12 cellular contexts compared by ENCODE assay signal in the genomic region with DNA sequence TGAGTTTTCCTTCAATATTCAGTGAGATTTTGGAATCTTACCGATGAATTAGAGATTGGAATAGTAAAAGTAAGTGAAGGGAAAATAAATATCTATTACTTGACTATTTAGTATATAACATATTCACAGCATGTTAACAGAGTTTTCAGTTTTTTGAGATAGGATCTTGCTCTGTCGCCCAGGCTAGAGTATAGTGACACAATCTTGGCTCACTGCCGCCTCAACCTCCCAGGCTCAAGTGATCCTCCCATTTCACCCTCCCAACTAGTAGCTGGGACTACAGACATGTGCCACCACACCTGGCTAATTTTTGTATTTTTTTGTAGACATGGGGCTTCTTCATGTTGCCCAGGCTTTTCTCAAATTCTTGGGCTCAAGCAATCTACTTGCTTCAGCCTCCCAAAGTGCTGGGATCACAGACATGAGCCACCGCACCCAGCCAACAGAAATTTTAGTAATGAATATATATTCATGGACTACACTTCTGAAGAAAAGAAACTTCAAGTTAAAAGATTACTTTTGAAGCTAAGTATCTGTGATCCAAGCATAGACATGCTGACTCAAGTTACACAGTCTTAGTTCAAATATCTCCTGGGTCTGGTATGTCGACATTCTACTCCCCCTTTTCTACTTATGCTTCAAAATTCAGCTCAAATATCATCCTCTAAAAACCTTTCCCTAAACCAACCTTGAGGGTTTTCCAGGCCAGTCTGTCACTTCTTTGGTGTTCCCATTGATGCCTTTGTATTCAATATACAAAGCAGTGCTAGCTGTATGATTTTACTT. TPM values are rescaled to one million over a fixed set of nuclear protein-coding genes. Genes with fewer than 3 reads are reported as not detected.
DNase-seq lines count a peak whose midpoint lies in the region; ATAC-seq and TF ChIP-seq lines count a peak whose summit lies in the region.
"Had no signal": no experiment of that assay in that cellular context is flagged by ENCODE, and none has a peak within 500 bp of the region (broad histone marks: within the 10 kb centered on the region; RNA-seq: fewer than 3 reads in every experiment).

No MANE protein-coding gene starts in this region.

- no peak for ATAC-seq in activated T-cell treated with anti-CD3 and anti-CD28 coated beads, Interleukin-2, amount 50 U/mL, for 72 hours (replicated peaks in 1 of 2)
- no peak for ATAC-seq in T-cell (replicated peaks in 1 of 4)

- no peak for TF ChIP-seq CTCF in nephron progenitor cell (IDR thresholded peaks at IDR 0.05)

- peaks cover 0 to 4% of the 10 kb centered on the region in 2 donors for H3K36me3 Mint-ChIP-seq in activated T-cell treated with anti-CD3 and anti-CD28 coated beads, Interleukin-2, amount 50 U/mL, for 72 hours (ENCODE audit: insufficient read depth in 2 of 2)
- H3K36me3 Mint-ChIP-seq in T-cell (peaks cover 7% of the 10 kb centered on the region), nephron progenitor cell (ENCODE audit: low read depth) (peaks cover 26% of the 10 kb centered on the region)

- peak overlapping the region; percentile 46 for H3K4me2 ChIP-seq in skeletal muscle satellite cell (ENCODE audit: low read length)

- POLR2A ChIA-PET in T-cell (lab: Charles Lee): interaction anchor here (0.6 to 1.0 kb wide), 5 partner anchors 12 to 658 kb away, joined by 3 to 4 read pairs (median 4); no protein-coding TSS in a partner anchor

- H3K9me3 ChIP-seq in skeletal muscle satellite cell (replicated peaks; ENCODE audit: low read length): no peaks in the 10 kb centered on the region

- H3K27me3 Mint-ChIP-seq in activated T-cell treated with anti-CD3 and anti-CD28 coated beads, Interleukin-2, amount 50 U/mL, for 72 hours (ENCODE audit: low read depth): no peaks in the 10 kb centered on the region
- H3K27me3 Mint-ChIP-seq in T-cell (no peaks in the 10 kb centered on the region), nephron progenitor cell (ENCODE audit: low read depth, poor library complexity) (no peaks in the 10 kb centered on the region)

- H3K9ac ChIP-seq in skeletal muscle satellite cell (ENCODE audit: low read depth, low read length): no peak overlapping the region

- peak overlapping the region; percentile 48 for H3K27ac Mint-ChIP-seq in activated T-cell treated with anti-CD3 and anti-CD28 coated beads, Interleukin-2, amount 50 U/mL, for 72 hours
- H3K27ac Mint-ChIP-seq in T-cell: peak overlapping the region; percentile 81 to 85
- no peak overlapping the region for H3K27ac Mint-ChIP-seq in nephron progenitor cell

- peaks cover 19% of the 10 kb centered on the region for H3K4me1 ChIP-seq in skeletal muscle satellite cell (ENCODE audit: control insufficient read depth, insufficient read depth, low read length)

- no peaks in the 10 kb centered on the region for H3K27me3 ChIP-seq in skeletal muscle satellite cell (ENCODE audit: control insufficient read depth, insufficient read depth, low read length)

- peak overlapping the region; percentile 13 to 53 for H3K4me3 Mint-ChIP-seq in activated T-cell treated with anti-CD3 and anti-CD28 coated beads, Interleukin-2, amount 50 U/mL, for 72 hours
- H3K4me3 Mint-ChIP-seq in T-cell (peak overlapping the region in 2 of 3 donors; percentile 7 to 53), nephron progenitor cell (no peak overlapping the region)

- CTCF ChIA-PET in T-cell (lab: Charles Lee): interaction anchor here (0.6 to 1.3 kb wide), 3 partner anchors 8 to 386 kb away, joined by 6 to 9 read pairs (median 9); no protein-coding TSS in a partner anchor

- no peaks in the 10 kb centered on the region for H3K36me3 ChIP-seq in skeletal muscle satellite cell (ENCODE audit: insufficient read depth, low read length)

- no peak overlapping the region for H3K4me3 ChIP-seq in skeletal muscle satellite cell (ENCODE audit: low read length)

- DNase-seq in activated T-cell treated with anti-CD3 and anti-CD28 coated beads, Interleukin-2, amount 50 U/mL, for 72 hours: no peak
- no peak for DNase-seq in activated T-cell treated with anti-CD3 and anti-CD28 coated beads, Interleukin-2, amount 50 U/mL, for 1 hour
- DNase-seq in T-cell: no peak
- peak; percentile 28 for DNase-seq in fibroblast of the conjunctiva (ENCODE audit: low read depth)
- DNase-seq in NCI-H2107 treated with DMSO at 0.1 percent for 48 hours (lab: John Stamatoyannopoulos, UW; ENCODE audit: unreplicated experiment): no peak
- DNase-seq in nephron progenitor cell: no peak
- no peak for DNase-seq in NCI-H146 (lab: John Stamatoyannopoulos, UW)
- DNase-seq: AML-193; MV-4-11; NCI-H774; stimulated activated CD4-positive, alpha-beta T cell treated with anti-CD3 and anti-CD28 coated beads, Interleukin-2, amount 100 ng/mL, for 24 hours had no signal

- no peaks in the 10 kb centered on the region for H3K9me3 Mint-ChIP-seq in activated T-cell treated with anti-CD3 and anti-CD28 coated beads, Interleukin-2, amount 50 U/mL, for 72 hours
- H3K9me3 Mint-ChIP-seq in T-cell: no peaks in the 10 kb centered on the region
- peaks cover 4% of the 10 kb centered on the region for H3K9me3 Mint-ChIP-seq in nephron progenitor cell

- H3K4me1 Mint-ChIP-seq in activated T-cell treated with anti-CD3 and anti-CD28 coated beads, Interleukin-2, amount 50 U/mL, for 72 hours (ENCODE audit: low read depth): peaks cover 90% of the 10 kb centered on the region
- peaks cover 87 to 90% (median 89%) of the 10 kb centered on the region in 3 donors for H3K4me1 Mint-ChIP-seq in T-cell
- peaks cover 38% of the 10 kb centered on the region for H3K4me1 Mint-ChIP-seq in nephron progenitor cell

RNA-seq across cellular contexts. Expression of a gene that starts 13.8 kb away (rescaled TPM):
- total RNA-seq in activated T-cell treated with anti-CD3 and anti-CD28 coated beads, Interleukin-2, amount 50 U/mL, for 72 hours: 100 to 1,000 TPM; 116 to 125 TPM
- 10 to 100 TPM; 66.3 to 81.7 (median 79.2) TPM for total RNA-seq in T-cell
- total RNA-seq in skeletal muscle satellite cell (2012; rRNA removed): 76.8 and 89.8 TPM in 2 replicates

RNA-seq across cellular contexts. Expression of a gene that starts 39.3 kb away (rescaled TPM):
- total RNA-seq in activated T-cell treated with anti-CD3 and anti-CD28 coated beads, Interleukin-2, amount 50 U/mL, for 72 hours: 10 to 100 TPM; 54.2 to 68.3 TPM
- total RNA-seq in T-cell: 10 to 100 TPM; 35.1 to 46.7 (median 40.4) TPM
- total RNA-seq in skeletal muscle satellite cell (2012; rRNA removed): 69.2 and 81.7 TPM in 2 replicates

RNA-seq across cellular contexts. Expression of a gene that starts 50.2 kb away (rescaled TPM):
- total RNA-seq in activated T-cell treated with anti-CD3 and anti-CD28 coated beads, Interleukin-2, amount 50 U/mL, for 72 hours: 10 to 100 TPM; 72.0 to 93.4 TPM
- total RNA-seq in T-cell: 10 to 100 TPM; 40.7 to 85.2 (median 46.0) TPM
- 40.2 and 47.9 TPM in 2 replicates for total RNA-seq in skeletal muscle satellite cell (2012; rRNA removed)
